ENCODE assay signal across 8 cellular contexts in genomic region chr17:58447039-58447975, GRCh38. TPM values are rescaled to one million over a fixed set of nuclear protein-coding genes. Genes with fewer than 3 reads are reported as not detected.
DNase-seq lines count a peak whose midpoint lies in the region; ATAC-seq and TF ChIP-seq lines count a peak whose summit lies in the region.

No MANE protein-coding gene starts in this region.

- H3K27ac ChIP-seq in foreskin keratinocyte = no peak overlapping the region

- no peak overlapping the region for H3K4me3 Mint-ChIP-seq in progenitor cell of endocrine pancreas (ENCODE audit: low read depth)

- H3K27me3 ChIP-seq in foreskin keratinocyte = peaks cover 23% of the 10 kb centered on the region

- H3K4me1 ChIP-seq in foreskin keratinocyte = no peaks in the 10 kb centered on the region

- no peak overlapping the region for H3K27ac Mint-ChIP-seq in progenitor cell of endocrine pancreas

- ATAC-seq in foreskin keratinocyte (peak; percentile 93), GM19328 (IDR thresholded peaks at IDR 0.05; ENCODE audit: unreplicated experiment) (no peak), HG02852 (IDR thresholded peaks at IDR 0.05; ENCODE audit: unreplicated experiment) (no peak)

- peaks cover 14% of the 10 kb centered on the region for H3K27me3 Mint-ChIP-seq in progenitor cell of endocrine pancreas

- TF ChIP-seq CTCF in foreskin keratinocyte (conservative IDR thresholded peaks at IDR 0.05) (peak; percentile 95), progenitor cell of endocrine pancreas (IDR thresholded peaks at IDR 0.05; ENCODE audit: unreplicated experiment) (peak; percentile 90)

- H3K9me3 Mint-ChIP-seq in progenitor cell of endocrine pancreas (ENCODE audit: low read depth) = peaks cover 3% of the 10 kb centered on the region

- peak; percentile 60 for DNase-seq in GF-D8 (lab: John Stamatoyannopoulos, UW)
- peak; percentile 84 for DNase-seq in LoVo (ENCODE audit: low spot score)
- DNase-seq in RPMI7951 (ENCODE audit: low read depth) = peak; percentile 70
- DNase-seq in activated T-helper 1 cell treated with Interleukin-2 at 50 U/mL for 16 hours (ENCODE audit: low read depth) = peak; percentile 13
- DNase-seq in foreskin keratinocyte = peak; percentile 42 to 72
- peak; percentile 60 for DNase-seq in progenitor cell of endocrine pancreas (ENCODE audit: low spot score, unreplicated experiment)

- no peaks in the 10 kb centered on the region for H3K36me3 Mint-ChIP-seq in progenitor cell of endocrine pancreas (ENCODE audit: insufficient read depth)

- H3K4me1 Mint-ChIP-seq in progenitor cell of endocrine pancreas (ENCODE audit: low read depth) = no peaks in the 10 kb centered on the region

RNA-seq across cellular contexts. Expression of gene RNF43, which starts 30.0 kb away (rescaled TPM):
- total RNA-seq in RPMI7951 (2014; rRNA removed; shearing (Covaris generic)) = 0.12 TPM in 1 of 2 replicates, not detected in the other
- total RNA-seq in foreskin keratinocyte (13.5 and 15.0 TPM in 2 replicates), progenitor cell of endocrine pancreas (18.7 and 19.2 TPM in 2 replicates)
- polyA plus RNA-seq in foreskin keratinocyte = 8.5 and 9.7 TPM in 2 replicates

RNA-seq across cellular contexts. Expression of gene HSF5, which starts 40.9 kb away (rescaled TPM):
- not detected in 2 replicates for total RNA-seq in RPMI7951 (2014; rRNA removed; shearing (Covaris generic))
- not detected in 2 replicates for total RNA-seq in foreskin keratinocyte
- polyA plus RNA-seq in foreskin keratinocyte = 0.01 TPM in 2 replicates
- total RNA-seq in progenitor cell of endocrine pancreas = 0.11 and 0.12 TPM in 2 replicates

Comparison
In these comparisons a context has a peak if more than half of its experiments do, and no peak if none do; other contexts are left out.
1. DNase-seq: peak in every context shown above with its lines; median percentile 84 in LoVo; 70 in RPMI7951; 60 in GF-D8; 60 in progenitor cell of endocrine pancreas; 57 in foreskin keratinocyte; 13 in activated T-helper 1 cell treated with Interleukin-2 at 50 U/mL for 16 hours.
2. RNA of gene RNF43, which starts 30.0 kb away (total RNA-seq): 18.7 to 19.2 TPM in progenitor cell of endocrine pancreas and 13.5 to 15.0 TPM in foreskin keratinocyte; 0.12 TPM in RPMI7951; every median in the first group is over 10 times any median in the second.